ENCODE assay signal across 16 cellular contexts in genomic region chr18:50458366-50458765, GRCh38.
A peak's percentile ranks its signal among the peaks of the same experiment; 100 is the strongest.
DNase-seq lines count a peak whose midpoint lies in the region; ATAC-seq, FAIRE-seq and TF ChIP-seq lines count a peak whose summit lies in the region.
"Had no signal": no experiment of that assay in that cellular context is flagged by ENCODE, and none has a peak within 500 bp of the region (broad histone marks: within the 10 kb centered on the region; RNA-seq: fewer than 3 reads in every experiment).

No MANE protein-coding gene starts in this region.

- TF ChIP-seq CTCF in K562 (IDR thresholded peaks at IDR 0.05 in 2 of 3, conservative IDR thresholded peaks at IDR 0.05 in 1 of 3; ENCODE audit: insufficient read depth in 2 of 3, low read depth in 1 of 3, low read length in 3 of 3) (no peak), A673 (conservative IDR thresholded peaks at IDR 0.05; ENCODE audit: low read depth, low read length) (no peak)

- H3K4me2 ChIP-seq in K562 (ENCODE audit: insufficient read depth, low read length) = no peak overlapping the region

- H3K27ac ChIP-seq in HUES48 (ENCODE audit: low read depth, low read length) = peak overlapping the region; percentile 59
- H3K27ac ChIP-seq in K562 (ENCODE audit: extremely low read depth, low read depth, low read length) = no peak overlapping the region
- H3K27ac ChIP-seq in A673 (ENCODE audit: low read depth, low read length, poor library complexity, severe bottlenecking) = no peak overlapping the region
- H3K27ac ChIP-seq: GM23248 had no signal

- BruUV-seq in K562 (replicated peaks; lab: Mats Ljungman, UMichigan) (no TSS peak), A673 (replicated peaks; lab: Mats Ljungman, UMichigan) (no TSS peak)

- no peak overlapping the region for H2AFZ ChIP-seq in K562 (ENCODE audit: low read depth, low read length)
- H2AFZ ChIP-seq: GM23248 had no signal

- CTCF ChIA-PET in K562 (lab: Yijun Ruan, JAX; ENCODE audit: low intra/inter-chr PET ratio) (no interaction called here), A673 (lab: Charles Lee) (no interaction called here)

- POLR2A ChIA-PET in K562 (lab: Yijun Ruan, JAX) = no interaction called here
- POLR2A ChIA-PET in A673 (lab: Charles Lee; ENCODE audit: low non-redundant PET) = no interaction called here

- no peak for FAIRE-seq in K562 (lab: Jason Lieb, UNC)
- FAIRE-seq: HTR-8/SVneo had no signal

- H3K9me3 ChIP-seq in HUES48 (ENCODE audit: control insufficient read depth, insufficient read depth, low read length) (no peaks in the 10 kb centered on the region), K562 (replicated peaks; ENCODE audit: control insufficient read depth, insufficient read depth, low read depth, low read length) (no peaks in the 10 kb centered on the region), A673 (ENCODE audit: low read depth, low read length, poor library complexity, severe bottlenecking) (no peaks in the 10 kb centered on the region)

- intact Hi-C loops in K562 (cut with micrococcal nuclease) = no loop called here
- intact Hi-C loops in A673 (cut with micrococcal nuclease; ENCODE audit: unreplicated experiment) = no loop called here

- in situ Hi-C loops in K562 (cut with MboI) = no loop called here

- H3K9ac ChIP-seq in HUES48 (ENCODE audit: low read depth, low read length) = no peak overlapping the region
- H3K9ac ChIP-seq in K562 (ENCODE audit: insufficient read depth in 1 of 2, low read depth in 2 of 2, low read length in 2 of 2) = no peak overlapping the region
- H3K9ac ChIP-seq: GM23248 had no signal

- TF ChIP-seq POLR2A in K562 (conservative IDR thresholded peaks at IDR 0.05) = no peak

- H3K4me1 ChIP-seq in HUES48 (ENCODE audit: control insufficient read depth, insufficient read depth, low read length) = peaks cover 12% of the 10 kb centered on the region
- no peaks in the 10 kb centered on the region; a peak in 1 of 5 replicates for H3K4me1 ChIP-seq in K562 (replicated peaks in 1 of 2; ENCODE audit: control insufficient read depth in 2 of 2, insufficient read depth in 2 of 2, low read length in 2 of 2)
- no peaks in the 10 kb centered on the region for H3K4me1 ChIP-seq in A673 (ENCODE audit: insufficient read depth, low read length, poor library complexity, severe bottlenecking)

- DNase-seq in K562 (ENCODE audit: extremely low read depth in 1 of 4, low spot score in 3 of 4) (no peak), left lobe of liver (ENCODE audit: low spot score) (no peak), A673 (ENCODE audit: low spot score) (no peak)
- no peak for DNase-seq in activated T-cell treated with anti-CD3 and anti-CD28 coated beads, Interleukin-2, amount 50 U/mL, for 48 hours
- DNase-seq: C1 segment of cervical spinal cord; Calu3; CD4-positive, alpha-beta T cell; DMS 273 treated with DMSO at 0.1 percent for 48 hours; GM23248; H9; IMR-90; KG1 had no signal

- H3K36me3 ChIP-seq in HUES48 (ENCODE audit: control insufficient read depth, insufficient read depth, low read length) = no peaks in the 10 kb centered on the region
- no peaks in the 10 kb centered on the region for H3K36me3 ChIP-seq in K562 (ENCODE audit: control insufficient read depth, insufficient read depth, low read length)
- H3K36me3 ChIP-seq in A673 (ENCODE audit: insufficient read depth, low read length, poor library complexity, severe bottlenecking) = no peaks in the 10 kb centered on the region

- H3K9me1 ChIP-seq in K562 (ENCODE audit: control insufficient read depth, insufficient read depth, low read length) = no peaks in the 10 kb centered on the region

- no peaks in the 10 kb centered on the region for H4K20me1 ChIP-seq in K562 (replicated peaks; ENCODE audit: control insufficient read depth, insufficient read depth, low read length)

- H3K27me3 ChIP-seq in HUES48 (ENCODE audit: control insufficient read depth, insufficient read depth, low read length) (no peaks in the 10 kb centered on the region), K562 (ENCODE audit: control insufficient read depth in 2 of 2, insufficient read depth in 2 of 2, low read length in 2 of 2) (no peaks in the 10 kb centered on the region), A673 (replicated peaks; ENCODE audit: insufficient read depth, low read depth, low read length, poor library complexity) (no peaks in the 10 kb centered on the region)

- no peaks in the 10 kb centered on the region for H3K79me2 ChIP-seq in K562 (ENCODE audit: control insufficient read depth, insufficient read depth, low read length)

- ATAC-seq in K562 (peak; percentile 69), left lobe of liver (peak; percentile 23), HG03354 (IDR thresholded peaks at IDR 0.05; ENCODE audit: poor library complexity, severe bottlenecking, unreplicated experiment) (no peak), HG03139 (IDR thresholded peaks at IDR 0.05; ENCODE audit: unreplicated experiment) (no peak)

- peak; percentile 45; the same call in 1 of the 2 replicates for TF ChIP-seq EP300 in K562 (IDR thresholded peaks at IDR 0.05; ENCODE audit: low read length)

- H3K4me3 ChIP-seq in HUES48 (ENCODE audit: low read depth, low read length) (no peak overlapping the region), K562 (no peak overlapping the region), A673 (ENCODE audit: low read depth, low read length, poor library complexity, severe bottlenecking) (no peak overlapping the region)
- H3K4me3 ChIP-seq: GM23248 had no signal

- 16% methylated on average over 3 of the region's 3 CpGs for WGBS in K562 (ENCODE audit: insufficient coverage, low coverage, missing lambda C conversion rate)

- no peak for TF ChIP-seq RAD21 in K562 (CRISPR knock-in tag; conservative IDR thresholded peaks at IDR 0.05 in 1 of 2, IDR thresholded peaks at IDR 0.05 in 1 of 2)

TF ChIP-seq in K562, 482 proteins besides CTCF, POLR2A, EP300 and RAD21 (continues in another document):
- TF ChIP-seq SNIP1 (IDR thresholded peaks at IDR 0.05; ENCODE audit: low read depth) (no peak), ZNF407 (IDR thresholded peaks at IDR 0.05; ENCODE audit: low read depth) (no peak), TAL1 (IDR thresholded peaks at IDR 0.05) (peak; percentile 44), RCOR1 (IDR thresholded peaks at IDR 0.05; ENCODE audit: borderline replicate concordance in 1 of 2, low read depth in 2 of 2, low read length in 2 of 2) (0 out of 4 replicates have a peak, but pooled peaks of 1 of the 2 experiments have one; percentile 44), POLR2H (tag; IDR thresholded peaks at IDR 0.05; ENCODE audit: low read depth) (peak; percentile 35; the same call in 1 of the 2 replicates), SOX6 (IDR thresholded peaks at IDR 0.05) (peak; percentile 48; the same call in 1 of the 2 replicates), TCF3 (CRISPR knock-in tag; IDR thresholded peaks at IDR 0.05) (peak; percentile 31; the same call in 1 of the 2 replicates)

Comparison
In these comparisons a context has a peak if more than half of its experiments do, and no peak if none do; other contexts are left out.
1. ATAC-seq: peak in K562 (single experiment) and left lobe of liver (single experiment); none in HG03354 (single experiment) and HG03139 (single experiment).